ENCODE assay signal across 21 cellular contexts in the genomic region with DNA sequence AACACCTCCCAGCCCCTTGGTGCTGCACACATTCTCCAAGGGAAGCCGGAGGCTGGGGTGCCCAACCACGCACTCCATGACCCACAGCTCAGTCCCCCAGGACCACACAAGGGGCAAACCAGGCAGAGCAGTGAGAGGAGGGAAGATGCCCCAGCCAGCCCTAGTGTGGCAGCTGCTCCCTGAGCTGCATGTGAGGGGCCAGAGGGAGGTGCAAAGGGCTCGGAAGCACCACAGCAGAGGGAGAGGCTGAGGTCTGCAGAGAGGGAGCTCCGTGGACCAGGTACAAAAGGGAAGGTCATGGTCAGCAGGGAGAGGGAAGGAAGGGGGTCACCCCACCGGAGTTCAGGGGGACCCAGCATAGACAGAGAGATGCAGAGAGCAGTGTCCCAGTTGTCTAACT. TPM values are rescaled to one million over a fixed set of nuclear protein-coding genes. Genes with fewer than 3 reads are reported as not detected.
A peak's percentile ranks its signal among the peaks of the same experiment; 100 is the strongest.
DNase-seq lines count a peak whose midpoint lies in the region; ATAC-seq and TF ChIP-seq lines count a peak whose summit lies in the region.
"Had no signal": no experiment of that assay in that cellular context is flagged by ENCODE, and none has a peak within 500 bp of the region (broad histone marks: within the 10 kb centered on the region; RNA-seq: fewer than 3 reads in every experiment).

No MANE protein-coding gene starts in this region.

- H2BK5ac ChIP-seq in trophoblast cell (ENCODE audit: low read depth, low read length, poor library complexity): no peak overlapping the region

- no peak overlapping the region for H3K4ac ChIP-seq in trophoblast cell (ENCODE audit: low read depth, low read length)

- no peak for DNase-seq in activated naive CD8-positive, alpha-beta T cell treated with anti-CD3 and anti-CD28 coated beads, Interleukin-2, amount 50 U/mL, for 24 hours
- DNase-seq in esophagus squamous epithelium (lab: John Stamatoyannopoulos, UW): no peak
- no peak for DNase-seq in trophoblast cell
- peak; percentile 9 to 47 for DNase-seq in tibial artery
- DNase-seq in AML-193 (lab: John Stamatoyannopoulos, UW): no peak
- DNase-seq: CD4-positive, alpha-beta memory T cell; DMS53; EL; NCI-H1092 treated with DMSO at 0.1 percent for 48 hours; NCI-H526; PC-3; RPMI8226; SHP77 treated with DMSO at 0.1 percent for 48 hours had no signal

- H3K36me3 ChIP-seq in esophagus squamous epithelium (no peaks in the 10 kb centered on the region), trophoblast cell (ENCODE audit: control insufficient read depth in 1 of 2, insufficient read depth in 2 of 2, low read length in 2 of 2) (no peaks in the 10 kb centered on the region), tibial artery (no peaks in the 10 kb centered on the region)

- peaks cover 27% of the 10 kb centered on the region for H3K79me1 ChIP-seq in trophoblast cell (ENCODE audit: low read length)

- H2BK12ac ChIP-seq in trophoblast cell (ENCODE audit: low read length): peak overlapping the region; percentile 85

- peak overlapping the region; percentile 83 for H2BK120ac ChIP-seq in trophoblast cell (ENCODE audit: insufficient read depth, low read length, poor library complexity)

- H3K27me3 Mint-ChIP-seq in activated naive CD8-positive, alpha-beta T cell: no peaks in the 10 kb centered on the region
- peaks cover 15% of the 10 kb centered on the region for H3K27me3 Mint-ChIP-seq in activated naive CD8-positive, alpha-beta T cell treated with anti-CD3 and anti-CD28 coated beads, Interleukin-2, amount 50 U/mL, for 24 hours

- H4K91ac ChIP-seq in trophoblast cell (ENCODE audit: low read depth, low read length): peak overlapping the region; percentile 80

- peaks cover 2% of the 10 kb centered on the region for H3K79me2 ChIP-seq in trophoblast cell (ENCODE audit: control insufficient read depth, insufficient read depth, low read length, poor library complexity)

- peak overlapping the region; percentile 50 for H4K8ac ChIP-seq in trophoblast cell (ENCODE audit: low read depth, low read length)

- H3K27ac ChIP-seq in esophagus squamous epithelium (peak overlapping the region in 3 of 4 donors; percentile 3 to 36 (median 11)), trophoblast cell (ENCODE audit: low read depth, low read length) (no peak overlapping the region), tibial artery (no peak overlapping the region)

- H3K14ac ChIP-seq in trophoblast cell (ENCODE audit: low read length): peak overlapping the region; percentile 45

- WGBS in esophagus squamous epithelium, 2 donors: 66 to 82% methylated on average over 2 to 3 of the region's 5 CpGs
- WGBS in trophoblast cell (ENCODE audit: extremely low coverage, insufficient coverage, insufficient read length): no CpG with 5 or more reads among the region's 5 CpGs

- H3K9me3 ChIP-seq in esophagus squamous epithelium (no peaks in the 10 kb centered on the region), trophoblast cell (ENCODE audit: insufficient read depth, low read depth, low read length) (peaks cover 4% of the 10 kb centered on the region), tibial artery (no peaks in the 10 kb centered on the region)

- H3K4me3 ChIP-seq in esophagus squamous epithelium (no peak overlapping the region), trophoblast cell (ENCODE audit: low read depth, low read length) (no peak overlapping the region), tibial artery (no peak overlapping the region)
- H3K4me3 ChIP-seq: GM12878, GM23338, K562 had no signal

- no peak for ATAC-seq in activated naive CD8-positive, alpha-beta T cell treated with anti-CD3 and anti-CD28 coated beads, Interleukin-2, amount 50 U/mL, for 24 hours
- ATAC-seq in GM21529 (IDR thresholded peaks at IDR 0.05; ENCODE audit: unreplicated experiment) (no peak), GM21423 (IDR thresholded peaks at IDR 0.05; ENCODE audit: unreplicated experiment) (no peak)
- ATAC-seq: GM12878, GM23338, HCT116, K562, PC-3 had no signal

- TF ChIP-seq CTCF in esophagus squamous epithelium (IDR thresholded peaks at IDR 0.05): no peak
- TF ChIP-seq CTCF in tibial artery (IDR thresholded peaks at IDR 0.05): no peak

- H3K27me3 ChIP-seq in esophagus squamous epithelium (no peaks in the 10 kb centered on the region), trophoblast cell (ENCODE audit: insufficient read depth, low read length) (no peaks in the 10 kb centered on the region), tibial artery (no peaks in the 10 kb centered on the region)

- no peak overlapping the region for H3K18ac ChIP-seq in trophoblast cell (ENCODE audit: low read length)

- H3K4me1 Mint-ChIP-seq in activated naive CD8-positive, alpha-beta T cell (ENCODE audit: low read depth): peaks cover 12% of the 10 kb centered on the region
- H3K4me1 Mint-ChIP-seq in activated naive CD8-positive, alpha-beta T cell treated with anti-CD3 and anti-CD28 coated beads, Interleukin-2, amount 50 U/mL, for 24 hours: no peaks in the 10 kb centered on the region
- H3K4me1 Mint-ChIP-seq: CD4-positive, alpha-beta memory T cell had no signal

- no peaks in the 10 kb centered on the region for H3K9me3 Mint-ChIP-seq in activated naive CD8-positive, alpha-beta T cell (ENCODE audit: low read depth)
- no peaks in the 10 kb centered on the region for H3K9me3 Mint-ChIP-seq in activated naive CD8-positive, alpha-beta T cell treated with anti-CD3 and anti-CD28 coated beads, Interleukin-2, amount 50 U/mL, for 24 hours
- H3K9me3 Mint-ChIP-seq: CD4-positive, alpha-beta memory T cell; GM23338 had no signal

- no peak overlapping the region for H3K4me3 Mint-ChIP-seq in activated naive CD8-positive, alpha-beta T cell
- H3K4me3 Mint-ChIP-seq in activated naive CD8-positive, alpha-beta T cell treated with anti-CD3 and anti-CD28 coated beads, Interleukin-2, amount 50 U/mL, for 24 hours: no peak overlapping the region
- H3K4me3 Mint-ChIP-seq: CD4-positive, alpha-beta memory T cell; GM23338 had no signal

- H3K4me1 ChIP-seq in esophagus squamous epithelium: peaks cover 28 to 85% (median 41%) of the 10 kb centered on the region in 3 donors
- peaks cover 30 to 36% of the 10 kb centered on the region in 2 experiments for H3K4me1 ChIP-seq in trophoblast cell (ENCODE audit: control insufficient read depth in 1 of 2, insufficient read depth in 2 of 2, low read length in 2 of 2)
- peaks cover 0 to 25% (median 0%) of the 10 kb centered on the region in 4 donors for H3K4me1 ChIP-seq in tibial artery

- TF ChIP-seq POLR2A in esophagus squamous epithelium (IDR thresholded peaks at IDR 0.05): no peak

- H2AFZ ChIP-seq in trophoblast cell (ENCODE audit: insufficient read depth, low read length, poor library complexity): no peak overlapping the region
- H2AFZ ChIP-seq: GM23338 had no signal

- H3K27ac Mint-ChIP-seq in activated naive CD8-positive, alpha-beta T cell: peak overlapping the region; percentile 50
- H3K27ac Mint-ChIP-seq in activated naive CD8-positive, alpha-beta T cell treated with anti-CD3 and anti-CD28 coated beads, Interleukin-2, amount 50 U/mL, for 24 hours: no peak overlapping the region
- H3K27ac Mint-ChIP-seq: CD4-positive, alpha-beta memory T cell; GM23338 had no signal

- H3K36me3 Mint-ChIP-seq in activated naive CD8-positive, alpha-beta T cell: no peaks in the 10 kb centered on the region
- no peaks in the 10 kb centered on the region for H3K36me3 Mint-ChIP-seq in activated naive CD8-positive, alpha-beta T cell treated with anti-CD3 and anti-CD28 coated beads, Interleukin-2, amount 50 U/mL, for 24 hours (ENCODE audit: low read depth)
- H3K36me3 Mint-ChIP-seq: CD4-positive, alpha-beta memory T cell had no signal

- no peak overlapping the region for H3K9ac ChIP-seq in trophoblast cell (ENCODE audit: low read length)

- intact Hi-C loops in esophagus squamous epithelium (cut with DNase I): no loop called here
- intact Hi-C loops in tibial artery (cut with DNase I; ENCODE audit: low total_unique reads): no loop called here

- H2AK5ac ChIP-seq in trophoblast cell (ENCODE audit: low read length): peak overlapping the region; percentile 59

- H3K23ac ChIP-seq in trophoblast cell (ENCODE audit: low read length): no peak overlapping the region

- no peak overlapping the region for H3K4me2 ChIP-seq in trophoblast cell (ENCODE audit: low read length)
- H3K4me2 ChIP-seq: GM23338 had no signal

- no peak overlapping the region for H4K12ac ChIP-seq in trophoblast cell (ENCODE audit: low read depth, low read length)

RNA-seq across cellular contexts. Expression of a gene that starts 1.5 kb away (rescaled TPM):
- total RNA-seq in esophagus squamous epithelium: 100 to 1,000 TPM in 1 of 4 donors, 10 to 100 TPM in 3; 14.5 to 148 (median 22.6) TPM
- polyA plus RNA-seq in trophoblast cell (2013): 0.07 and 0.14 TPM in 2 replicates
- total RNA-seq: CD4-positive, alpha-beta memory T cell; GM12878; GM23338; K562; PC-3 had no signal
- polyA plus RNA-seq: BJ; CD4-positive, alpha-beta memory T cell; GM12878; K562 had no signal

RNA-seq across cellular contexts. Expression of a gene that starts 23.9 kb away (rescaled TPM):
- 100 to 1,000 TPM; 196 to 799 (median 315) TPM for total RNA-seq in esophagus squamous epithelium
- not detected in 2 replicates for polyA plus RNA-seq in trophoblast cell (2013)
- total RNA-seq: CD4-positive, alpha-beta memory T cell; GM12878; GM23338; K562; PC-3 had no signal
- polyA plus RNA-seq: BJ; CD4-positive, alpha-beta memory T cell; GM12878; GM23338; K562 had no signal

Comparison
In these comparisons a context has a peak if more than half of its experiments do, and no peak if none do; other contexts are left out.
1. DNase-seq: peak in tibial artery (2 of 2); none in activated naive CD8-positive, alpha-beta T cell treated with anti-CD3 and anti-CD28 coated beads, Interleukin-2, amount 50 U/mL, for 24 hours (single experiment), esophagus squamous epithelium (single experiment), trophoblast cell (0 of 2) and AML-193 (0 of 2).
2. H3K27ac ChIP-seq: peak in esophagus squamous epithelium (3 of 4); none in trophoblast cell (single experiment) and tibial artery (0 of 2).